In genomic region chr7:71364559-71364958, GRCh38 we compare ENCODE assay signal across 25 cellular contexts.
"Had no signal": no experiment of that assay in that cellular context is flagged by ENCODE, and none has a peak within 500 bp of the region (broad histone marks: within the 10 kb centered on the region; RNA-seq: fewer than 3 reads in every experiment).

No MANE protein-coding gene starts in this region.

- H3K36me3 ChIP-seq: breast epithelium had no signal

- H3K27ac Mint-ChIP-seq: activated B cell treated with CpG ODN at 0.5 μM for 24 hours; activated CD4-positive, alpha-beta memory T cell treated with anti-CD3 and anti-CD28 coated beads for 36 hours; activated CD4-positive, alpha-beta T cell treated with anti-CD3 and anti-CD28 coated beads, Interleukin-2, amount 10 ng/mL, durations not matched to agents 7 days and 5 days; activated naive CD4-positive, alpha-beta T cell treated with anti-CD3 and anti-CD28 coated beads for 36 hours; activated naive CD8-positive, alpha-beta T cell; activated T-helper 17 cell treated with anti-CD3 and anti-CD28 coated beads, Interleukin-2, amount 50 U/mL, for 72 hours; T-helper 17 cell had no signal

- H3K4me3 Mint-ChIP-seq: activated B cell treated with CpG ODN at 0.5 μM for 24 hours; activated CD4-positive, alpha-beta memory T cell treated with anti-CD3 and anti-CD28 coated beads for 36 hours; activated CD4-positive, alpha-beta T cell treated with anti-CD3 and anti-CD28 coated beads, Interleukin-2, amount 10 ng/mL, durations not matched to agents 7 days and 5 days; activated naive CD4-positive, alpha-beta T cell treated with anti-CD3 and anti-CD28 coated beads for 36 hours; activated naive CD8-positive, alpha-beta T cell; activated T-helper 17 cell treated with anti-CD3 and anti-CD28 coated beads, Interleukin-2, amount 50 U/mL, for 72 hours; T-helper 17 cell had no signal

- H3K27me3 Mint-ChIP-seq: activated B cell treated with CpG ODN at 0.5 μM for 24 hours; activated CD4-positive, alpha-beta memory T cell treated with anti-CD3 and anti-CD28 coated beads for 36 hours; activated CD4-positive, alpha-beta T cell treated with anti-CD3 and anti-CD28 coated beads, Interleukin-2, amount 10 ng/mL, durations not matched to agents 7 days and 5 days; activated naive CD8-positive, alpha-beta T cell; activated T-helper 17 cell treated with anti-CD3 and anti-CD28 coated beads, Interleukin-2, amount 50 U/mL, for 72 hours; T-helper 17 cell had no signal

- H3K4me1 ChIP-seq: breast epithelium had no signal

- H2AFZ ChIP-seq: PC-9 had no signal

- H3K36me3 Mint-ChIP-seq: activated CD4-positive, alpha-beta memory T cell treated with anti-CD3 and anti-CD28 coated beads for 36 hours; activated naive CD8-positive, alpha-beta T cell had no signal

- H3K4me3 ChIP-seq: breast epithelium, PC-9 had no signal

- DNase-seq: activated B cell treated with CpG ODN at 0.5 μM for 24 hours; activated CD4-positive, alpha-beta memory T cell treated with anti-CD3 and anti-CD28 coated beads for 36 hours; activated CD4-positive, alpha-beta T cell treated with anti-CD3 and anti-CD28 coated beads for 1 hour; activated CD4-positive, alpha-beta T cell treated with anti-CD3 and anti-CD28 coated beads, Interleukin-2, amount 10 ng/mL, durations not matched to agents 7 days and 5 days; activated CD8-positive, alpha-beta memory T cell treated with anti-CD3 and anti-CD28 coated beads for 24 hours; activated gamma-delta T cell; activated naive CD4-positive, alpha-beta T cell treated with anti-CD3 and anti-CD28 coated beads for 36 hours; activated T-cell treated with anti-CD3 and anti-CD28 coated beads for 4 hours; activated T-cell treated with anti-CD3 and anti-CD28 coated beads, Interleukin-2, amount 50 U/mL, for 48 hours; amygdala; Kasumi-1; KBM-7; NCI-H1048; NCI-H1694 treated with DMSO at 0.1 percent for 48 hours; NCI-H2029 treated with DMSO at 0.1 percent for 48 hours; NCI-H345; NCI-H510A; NCI-H526 treated with DMSO at 0.1 percent for 48 hours; PC-9; SIG-M5; T-helper 17 cell; T-helper 9 cell had no signal

- H3K27ac ChIP-seq: breast epithelium, PC-9 had no signal

- H3K4me1 Mint-ChIP-seq: activated B cell treated with CpG ODN at 0.5 μM for 24 hours; activated CD4-positive, alpha-beta T cell treated with anti-CD3 and anti-CD28 coated beads, Interleukin-2, amount 10 ng/mL, durations not matched to agents 7 days and 5 days; activated T-helper 17 cell treated with anti-CD3 and anti-CD28 coated beads, Interleukin-2, amount 50 U/mL, for 72 hours; T-helper 17 cell had no signal

- ATAC-seq: activated T-helper 17 cell treated with anti-CD3 and anti-CD28 coated beads, Interleukin-2, amount 50 U/mL, for 72 hours; T-helper 17 cell had no signal

- H3K4me2 ChIP-seq: PC-9 had no signal

- H3K27me3 ChIP-seq: breast epithelium had no signal
